Comparison of ENCODE assay signal across 29 cellular contexts in the genomic region with DNA sequence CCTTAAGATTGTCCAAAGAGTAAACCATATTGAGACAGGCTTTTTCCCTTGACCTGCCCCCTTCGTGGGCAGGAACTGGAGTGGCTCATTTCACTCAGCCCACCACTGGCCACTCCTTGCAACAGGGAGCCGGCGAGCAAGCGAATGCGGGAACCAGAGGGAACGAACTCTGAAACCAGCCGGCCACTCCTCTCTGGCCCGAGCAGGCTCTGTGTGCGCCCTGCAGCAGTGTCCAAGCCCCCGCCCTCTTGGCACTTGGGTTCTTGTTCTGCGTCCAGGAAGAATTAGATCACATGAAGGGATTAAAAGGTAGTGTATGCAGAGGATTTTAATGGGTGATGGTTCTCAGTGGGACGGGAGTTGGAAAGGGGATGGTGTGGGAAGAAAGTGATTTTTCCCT.
"Had no signal": no experiment of that assay in that cellular context is flagged by ENCODE, and none has a peak within 500 bp of the region (broad histone marks: within the 10 kb centered on the region; RNA-seq: fewer than 3 reads in every experiment).

No MANE protein-coding gene starts in this region.

- H3K9me3 Mint-ChIP-seq: activated CD4-positive, alpha-beta T cell treated with anti-CD3 and anti-CD28 coated beads, Interleukin-2, amount 10 ng/mL, durations not matched to agents 7 days and 5 days had no signal

- DNase-seq: activated CD4-positive, alpha-beta memory T cell treated with anti-CD3 and anti-CD28 coated beads, Interleukin-2, amount 10 ng/mL, durations not matched to agents 7 days and 5 days; activated CD4-positive, alpha-beta T cell treated with anti-CD3 and anti-CD28 coated beads for 1 hour; activated CD4-positive, alpha-beta T cell treated with anti-CD3 and anti-CD28 coated beads for 4 hours; activated CD4-positive, alpha-beta T cell treated with anti-CD3 and anti-CD28 coated beads, Interleukin-2, amount 10 ng/mL, durations not matched to agents 7 days and 5 days; activated CD4-positive, alpha-beta T cell treated with anti-CD3 and anti-CD28 coated beads, Interleukin-2, amount 50 U/mL, for 4 hours; activated CD8-positive, alpha-beta memory T cell treated with anti-CD3 and anti-CD28 coated beads, Interleukin-2, amount 50 U/mL, for 48 hours; activated gamma-delta T cell; activated naive CD4-positive, alpha-beta T cell; activated naive CD4-positive, alpha-beta T cell treated with anti-CD3 and anti-CD28 coated beads, Interleukin-2, amount 10 ng/mL, durations not matched to agents 7 days and 5 days; activated T-cell treated with anti-CD3 and anti-CD28 coated beads for 4 hours; activated T-cell treated with anti-CD3 and anti-CD28 coated beads, Interleukin-2, amount 50 U/mL, for 24 hours; activated T-cell treated with anti-CD3 and anti-CD28 coated beads, Interleukin-2, amount 50 U/mL, for 72 hours; amniotic stem cell; anterior cingulate cortex; brain microvascular endothelial cell; caudate nucleus; cerebellar nuclear complex; colonic mucosa; effector CD8-positive, alpha-beta T cell; esophagus squamous epithelium; foreskin melanocyte; T-helper 2 cell had no signal

- FAIRE-seq: astrocyte, bronchial epithelial cell, endometrium, endothelial cell of umbilical vein had no signal

- H3K27me3 Mint-ChIP-seq: activated CD4-positive, alpha-beta memory T cell treated with anti-CD3 and anti-CD28 coated beads, Interleukin-2, amount 10 ng/mL, durations not matched to agents 7 days and 5 days; activated CD4-positive, alpha-beta T cell treated with anti-CD3 and anti-CD28 coated beads, Interleukin-2, amount 10 ng/mL, durations not matched to agents 7 days and 5 days; activated naive CD4-positive, alpha-beta T cell treated with anti-CD3 and anti-CD28 coated beads, Interleukin-2, amount 10 ng/mL, durations not matched to agents 7 days and 5 days; activated naive CD8-positive, alpha-beta T cell; activated T-cell treated with anti-CD3 and anti-CD28 coated beads, Interleukin-2, amount 50 U/mL, for 24 hours had no signal

- H3K27ac Mint-ChIP-seq: activated CD4-positive, alpha-beta memory T cell treated with anti-CD3 and anti-CD28 coated beads, Interleukin-2, amount 10 ng/mL, durations not matched to agents 7 days and 5 days; activated CD4-positive, alpha-beta T cell treated with anti-CD3 and anti-CD28 coated beads, Interleukin-2, amount 10 ng/mL, durations not matched to agents 7 days and 5 days; activated naive CD4-positive, alpha-beta T cell treated with anti-CD3 and anti-CD28 coated beads, Interleukin-2, amount 10 ng/mL, durations not matched to agents 7 days and 5 days; activated naive CD8-positive, alpha-beta T cell; activated T-cell treated with anti-CD3 and anti-CD28 coated beads, Interleukin-2, amount 50 U/mL, for 24 hours; activated T-cell treated with anti-CD3 and anti-CD28 coated beads, Interleukin-2, amount 50 U/mL, for 72 hours had no signal

- H3K27ac ChIP-seq: brain microvascular endothelial cell, colonic mucosa, epithelial cell of prostate, esophagus squamous epithelium, gastroesophageal sphincter had no signal

- H3K36me3 Mint-ChIP-seq: activated naive CD4-positive, alpha-beta T cell treated with anti-CD3 and anti-CD28 coated beads, Interleukin-2, amount 10 ng/mL, durations not matched to agents 7 days and 5 days; activated naive CD8-positive, alpha-beta T cell had no signal

- ATAC-seq: activated T-cell treated with anti-CD3 and anti-CD28 coated beads, Interleukin-2, amount 50 U/mL, for 72 hours; gastroesophageal sphincter had no signal

- H3K27me3 ChIP-seq: brain microvascular endothelial cell, colonic mucosa, esophagus squamous epithelium, gastroesophageal sphincter had no signal

- H3K4me1 Mint-ChIP-seq: activated CD4-positive, alpha-beta memory T cell treated with anti-CD3 and anti-CD28 coated beads, Interleukin-2, amount 10 ng/mL, durations not matched to agents 7 days and 5 days; activated CD4-positive, alpha-beta T cell treated with anti-CD3 and anti-CD28 coated beads, Interleukin-2, amount 10 ng/mL, durations not matched to agents 7 days and 5 days; activated naive CD4-positive, alpha-beta T cell treated with anti-CD3 and anti-CD28 coated beads, Interleukin-2, amount 10 ng/mL, durations not matched to agents 7 days and 5 days had no signal

- H3K4me3 Mint-ChIP-seq: activated CD4-positive, alpha-beta memory T cell treated with anti-CD3 and anti-CD28 coated beads, Interleukin-2, amount 10 ng/mL, durations not matched to agents 7 days and 5 days; activated CD4-positive, alpha-beta T cell treated with anti-CD3 and anti-CD28 coated beads, Interleukin-2, amount 10 ng/mL, durations not matched to agents 7 days and 5 days; activated naive CD4-positive, alpha-beta T cell treated with anti-CD3 and anti-CD28 coated beads, Interleukin-2, amount 10 ng/mL, durations not matched to agents 7 days and 5 days; activated naive CD8-positive, alpha-beta T cell; activated T-cell treated with anti-CD3 and anti-CD28 coated beads, Interleukin-2, amount 50 U/mL, for 24 hours; activated T-cell treated with anti-CD3 and anti-CD28 coated beads, Interleukin-2, amount 50 U/mL, for 72 hours had no signal

- H3K4me1 ChIP-seq: colonic mucosa, esophagus squamous epithelium, gastroesophageal sphincter had no signal

- H3K36me3 ChIP-seq: brain microvascular endothelial cell, colonic mucosa, esophagus squamous epithelium, gastroesophageal sphincter had no signal

- H3K9me3 ChIP-seq: colonic mucosa, gastroesophageal sphincter had no signal

- H3K4me3 ChIP-seq: colonic mucosa, esophagus squamous epithelium, gastroesophageal sphincter had no signal
